19 cellular contexts compared by ENCODE assay signal in genomic region chr22:31653944-31654343, GRCh38. TPM values are rescaled to one million over a fixed set of nuclear protein-coding genes. Genes with fewer than 3 reads are reported as not detected.
A peak's percentile ranks its signal among the peaks of the same experiment; 100 is the strongest.
DNase-seq lines count a peak whose midpoint lies in the region; ATAC-seq, FAIRE-seq and TF ChIP-seq lines count a peak whose summit lies in the region.
"Had no signal": no experiment of that assay in that cellular context is flagged by ENCODE, and none has a peak within 500 bp of the region (broad histone marks: within the 10 kb centered on the region; RNA-seq: fewer than 3 reads in every experiment).

No MANE protein-coding gene starts in this region.

- DNase-seq in activated T-cell treated with anti-CD3 and anti-CD28 coated beads, Interleukin-2, amount 50 U/mL, for 24 hours: no peak
- no peak for DNase-seq in activated T-cell treated with anti-CD3 and anti-CD28 coated beads, Interleukin-2, amount 50 U/mL, for 48 hours
- DNase-seq in PC-3 (no peak), endothelial cell (ENCODE audit: low spot score) (no peak), HTR-8/SVneo (ENCODE audit: insufficient read length, low spot score) (no peak), thyroid gland (no peak), spleen (no peak)
- DNase-seq: activated CD8-positive, alpha-beta memory T cell treated with anti-CD3 and anti-CD28 coated beads, Interleukin-2, amount 10 ng/mL, durations not matched to agents 7 days and 5 days; activated gamma-delta T cell; CD8-positive, alpha-beta T cell; GOT3; islet precursor cell; NCI-H2107; stimulated activated CD4-positive, alpha-beta T cell treated with anti-CD3 and anti-CD28 coated beads, Interleukin-4, amount 100 ng/mL, for 4 hours had no signal

- no peak for FAIRE-seq in HTR-8/SVneo (lab: Jason Lieb, UNC)

- no peak for ATAC-seq in PC-3
- ATAC-seq: activated CD8-positive, alpha-beta memory T cell treated with anti-CD3 and anti-CD28 coated beads, Interleukin-2, amount 10 ng/mL, durations not matched to agents 7 days and 5 days; CD8-positive, alpha-beta T cell had no signal

- H3K36me3 Mint-ChIP-seq in activated T-cell treated with anti-CD3 and anti-CD28 coated beads, Interleukin-2, amount 50 U/mL, for 24 hours (ENCODE audit: low read depth): peaks cover 27% of the 10 kb centered on the region
- H3K36me3 Mint-ChIP-seq in endothelial cell (ENCODE audit: low read depth, unreplicated experiment): peaks cover 6% of the 10 kb centered on the region

- H3K4me1 Mint-ChIP-seq in activated T-cell treated with anti-CD3 and anti-CD28 coated beads, Interleukin-2, amount 50 U/mL, for 24 hours (ENCODE audit: low read depth): peaks cover 48% of the 10 kb centered on the region
- peaks cover 8% of the 10 kb centered on the region for H3K4me1 Mint-ChIP-seq in endothelial cell (ENCODE audit: unreplicated experiment)

- H3K27ac ChIP-seq in PC-3 (ENCODE audit: low read length) (peak overlapping the region; percentile 54), temporal lobe (ENCODE audit: low read depth, low read length) (peak overlapping the region; percentile 37), thyroid gland (no peak overlapping the region), spleen (no peak overlapping the region)
- H3K27ac ChIP-seq: ascending aorta, HL-60, thoracic aorta had no signal

- H3K79me2 ChIP-seq in PC-3 (ENCODE audit: low read length): peaks cover 94% of the 10 kb centered on the region

- BruUV-seq in PC-3 (replicated peaks; lab: Mats Ljungman, UMichigan): no TSS peak

- H3K27me3 Mint-ChIP-seq in activated T-cell treated with anti-CD3 and anti-CD28 coated beads, Interleukin-2, amount 50 U/mL, for 24 hours: no peaks in the 10 kb centered on the region
- peaks cover 3% of the 10 kb centered on the region for H3K27me3 Mint-ChIP-seq in endothelial cell (ENCODE audit: unreplicated experiment)
- H3K27me3 Mint-ChIP-seq: activated CD8-positive, alpha-beta memory T cell treated with anti-CD3 and anti-CD28 coated beads, Interleukin-2, amount 10 ng/mL, durations not matched to agents 7 days and 5 days had no signal

- no peak overlapping the region for H3K4me3 Mint-ChIP-seq in activated T-cell treated with anti-CD3 and anti-CD28 coated beads, Interleukin-2, amount 50 U/mL, for 24 hours
- H3K4me3 Mint-ChIP-seq in endothelial cell (ENCODE audit: unreplicated experiment): peak overlapping the region; percentile 20
- H3K4me3 Mint-ChIP-seq: activated CD8-positive, alpha-beta memory T cell treated with anti-CD3 and anti-CD28 coated beads, Interleukin-2, amount 10 ng/mL, durations not matched to agents 7 days and 5 days; CD8-positive, alpha-beta T cell had no signal

- peak overlapping the region; percentile 72 for H3K4me2 ChIP-seq in PC-3 (ENCODE audit: low read length)

- 86 to 94% methylated on average over 2 of the region's 2 CpGs for WGBS in thyroid gland, 2 donors
- WGBS in spleen, 5 donors: 85 to 92% (median 89%) methylated on average over 2 of the region's 2 CpGs

- H2AFZ ChIP-seq in PC-3 (ENCODE audit: low read length): no peak overlapping the region

- H3K27me3 ChIP-seq in PC-3 (ENCODE audit: low read length) (no peaks in the 10 kb centered on the region), thyroid gland (no peaks in the 10 kb centered on the region), spleen (replicated peaks in 1 of 7) (no peaks in the 10 kb centered on the region)
- H3K27me3 ChIP-seq: ascending aorta had no signal

- no peaks in the 10 kb centered on the region for H3F3A ChIP-seq in PC-3 (ENCODE audit: low read length, unreplicated experiment)

- TF ChIP-seq CTCF in PC-3 (conservative IDR thresholded peaks at IDR 0.05; ENCODE audit: low read depth, low read length) (no peak), endothelial cell (IDR thresholded peaks at IDR 0.05; ENCODE audit: unreplicated experiment) (no peak), thyroid gland (IDR thresholded peaks at IDR 0.05) (no peak), spleen (IDR thresholded peaks at IDR 0.05 in 8 of 11, conservative IDR thresholded peaks at IDR 0.05 in 3 of 11) (no peak)

- no peak overlapping the region for H3K9ac ChIP-seq in PC-3 (ENCODE audit: low read length)

- no peak overlapping the region for H3K4me3 ChIP-seq in PC-3 (ENCODE audit: low read length)
- no peak overlapping the region for H3K4me3 ChIP-seq in thyroid gland (replicated peaks in 1 of 3)
- H3K4me3 ChIP-seq in spleen: no peak overlapping the region
- H3K4me3 ChIP-seq: ascending aorta, lung, thoracic aorta had no signal

- H3K9me3 Mint-ChIP-seq in activated T-cell treated with anti-CD3 and anti-CD28 coated beads, Interleukin-2, amount 50 U/mL, for 24 hours: no peaks in the 10 kb centered on the region
- H3K9me3 Mint-ChIP-seq in endothelial cell (ENCODE audit: unreplicated experiment): no peaks in the 10 kb centered on the region
- H3K9me3 Mint-ChIP-seq: CD8-positive, alpha-beta T cell had no signal

- H3K9me2 ChIP-seq in PC-3 (replicated peaks; ENCODE audit: low read length): no peaks in the 10 kb centered on the region

- TF ChIP-seq POLR2A in thyroid gland (IDR thresholded peaks at IDR 0.05) (no peak), spleen (IDR thresholded peaks at IDR 0.05) (no peak)

- H3K4me1 ChIP-seq in PC-3 (ENCODE audit: insufficient read depth, low read length) (peaks cover 19% of the 10 kb centered on the region), thyroid gland (peaks cover 7 to 23% of the 10 kb centered on the region in 2 donors), spleen (peaks cover 3 to 57% (median 25%) of the 10 kb centered on the region in 6 donors)
- H3K4me1 ChIP-seq: ascending aorta had no signal

- H3K9me3 ChIP-seq in PC-3 (ENCODE audit: low read length) (no peaks in the 10 kb centered on the region), thyroid gland (no peaks in the 10 kb centered on the region), spleen (no peaks in the 10 kb centered on the region)
- H3K9me3 ChIP-seq: ascending aorta, thoracic aorta had no signal

- H3K36me3 ChIP-seq in PC-3 (ENCODE audit: low read depth, low read length) (no peaks in the 10 kb centered on the region; the same call in 1 of the 2 replicates), thyroid gland (no peaks in the 10 kb centered on the region), spleen (peaks cover 0 to 24% (median 3%) of the 10 kb centered on the region in 6 donors)
- H3K36me3 ChIP-seq: thoracic aorta had no signal

- CTCF ChIA-PET in PC-3 (lab: Charles Lee): no interaction called here

- POLR2A ChIA-PET in PC-3 (lab: Charles Lee; ENCODE audit: unreplicated experiment): interaction anchor here (0.7 kb wide), 1 partner anchor 72 kb away, joined by 4 read pairs; no protein-coding TSS in a partner anchor

- intact Hi-C loops in PC-3 (cut with micrococcal nuclease) (loop anchor here (1.0 kb wide), 1 partner anchor 7 kb away; no protein-coding TSS in a partner anchor), thyroid gland (cut with DNase I) (no loop called here), spleen (cut with DNase I; ENCODE audit: low total_unique reads) (no loop called here)

- H4K20me1 ChIP-seq in PC-3 (ENCODE audit: low read length): peaks cover 12% of the 10 kb centered on the region; the same call in 1 of the 2 replicates

- peak overlapping the region; percentile 27 for H3K27ac Mint-ChIP-seq in activated T-cell treated with anti-CD3 and anti-CD28 coated beads, Interleukin-2, amount 50 U/mL, for 24 hours
- no peak overlapping the region for H3K27ac Mint-ChIP-seq in endothelial cell (ENCODE audit: unreplicated experiment)
- H3K27ac Mint-ChIP-seq: activated CD8-positive, alpha-beta memory T cell treated with anti-CD3 and anti-CD28 coated beads, Interleukin-2, amount 10 ng/mL, durations not matched to agents 7 days and 5 days; CD8-positive, alpha-beta T cell had no signal

RNA-seq across cellular contexts. Expression of gene PISD, which starts 8.1 kb away (rescaled TPM):
- total RNA-seq in PC-3 (2014; rRNA removed) (36.0 and 50.5 TPM in 2 replicates), endothelial cell (ENCODE audit: unreplicated experiment) (53.0 TPM), temporal lobe (22.6 TPM), thyroid gland (10 to 100 TPM; 34.5 to 59.0 (median 42.5) TPM), spleen (100 to 1,000 TPM in 2 of 7 donors, 10 to 100 TPM in 5; 52.6 to 108 (median 83.0) TPM)
- polyA plus RNA-seq in spleen: 10 to 100 TPM; 27.6 to 41.7 (median 32.1) TPM

Comparison
In these comparisons a context has a peak if more than half of its experiments do, and no peak if none do; other contexts are left out.
1. H3K27ac ChIP-seq: peak in PC-3 (single experiment) and temporal lobe (single experiment); none in thyroid gland (0 of 3) and spleen (0 of 8).